ENCODE assay signal across 31 cellular contexts in genomic region chr10:17712053-17712452, GRCh38.
"Had no signal": no experiment of that assay in that cellular context is flagged by ENCODE, and none has a peak within 500 bp of the region (broad histone marks: within the 10 kb centered on the region; RNA-seq: fewer than 3 reads in every experiment).

No MANE protein-coding gene starts in this region.

- H3K27me3 ChIP-seq: heart left ventricle had no signal

- H3K9me3 Mint-ChIP-seq: activated CD4-positive, alpha-beta memory T cell treated with anti-CD3 and anti-CD28 coated beads for 36 hours; activated CD4-positive, alpha-beta T cell treated with anti-CD3 and anti-CD28 coated beads, Interleukin-2, amount 10 ng/mL, durations not matched to agents 24 days and 14 days; activated naive CD4-positive, alpha-beta T cell treated with anti-CD3 and anti-CD28 coated beads, Interleukin-2, amount 10 ng/mL, durations not matched to agents 7 days and 5 days; activated naive CD4-positive, alpha-beta T cell treated with anti-CD3 and anti-CD28 coated beads, Interleukin-2, amount 50 U/mL, for 72 hours; activated naive CD8-positive, alpha-beta T cell treated with anti-CD3 and anti-CD28 coated beads, Interleukin-2, amount 10 ng/mL, durations not matched to agents 7 days and 5 days; activated T-cell treated with anti-CD3 and anti-CD28 coated beads, Interleukin-2, amount 50 U/mL, for 24 hours; activated T-cell treated with anti-CD3 and anti-CD28 coated beads, Interleukin-2, amount 50 U/mL, for 72 hours; effector memory CD8-positive, alpha-beta T cell had no signal

- ATAC-seq: activated CD4-positive, alpha-beta T cell treated with anti-CD3 and anti-CD28 coated beads for 36 hours; activated CD8-positive, alpha-beta T cell treated with anti-CD3 and anti-CD28 coated beads, Interleukin-2, amount 10 ng/mL, durations not matched to agents 7 days and 5 days; activated naive CD4-positive, alpha-beta T cell treated with anti-CD3 and anti-CD28 coated beads, Interleukin-2, amount 50 U/mL, for 72 hours; activated T-cell treated with anti-CD3 and anti-CD28 coated beads, Interleukin-2, amount 50 U/mL, for 72 hours; effector memory CD8-positive, alpha-beta T cell; esophagus mucosa had no signal

- H3K4me3 Mint-ChIP-seq: activated CD4-positive, alpha-beta memory T cell treated with anti-CD3 and anti-CD28 coated beads for 36 hours; activated CD4-positive, alpha-beta T cell treated with anti-CD3 and anti-CD28 coated beads for 36 hours; activated CD4-positive, alpha-beta T cell treated with anti-CD3 and anti-CD28 coated beads, Interleukin-2, amount 10 ng/mL, durations not matched to agents 24 days and 14 days; activated CD8-positive, alpha-beta T cell treated with anti-CD3 and anti-CD28 coated beads, Interleukin-2, amount 10 ng/mL, durations not matched to agents 7 days and 5 days; activated naive CD4-positive, alpha-beta T cell treated with anti-CD3 and anti-CD28 coated beads, Interleukin-2, amount 10 ng/mL, durations not matched to agents 7 days and 5 days; activated naive CD8-positive, alpha-beta T cell treated with anti-CD3 and anti-CD28 coated beads, Interleukin-2, amount 10 ng/mL, durations not matched to agents 7 days and 5 days; activated T-cell treated with anti-CD3 and anti-CD28 coated beads, Interleukin-2, amount 50 U/mL, for 24 hours; activated T-cell treated with anti-CD3 and anti-CD28 coated beads, Interleukin-2, amount 50 U/mL, for 72 hours; effector memory CD8-positive, alpha-beta T cell had no signal

- H3K27ac Mint-ChIP-seq: activated CD4-positive, alpha-beta memory T cell treated with anti-CD3 and anti-CD28 coated beads for 36 hours; activated CD4-positive, alpha-beta T cell treated with anti-CD3 and anti-CD28 coated beads for 36 hours; activated CD4-positive, alpha-beta T cell treated with anti-CD3 and anti-CD28 coated beads, Interleukin-2, amount 10 ng/mL, durations not matched to agents 24 days and 14 days; activated naive CD4-positive, alpha-beta T cell treated with anti-CD3 and anti-CD28 coated beads, Interleukin-2, amount 10 ng/mL, durations not matched to agents 7 days and 5 days; activated naive CD8-positive, alpha-beta T cell treated with anti-CD3 and anti-CD28 coated beads, Interleukin-2, amount 10 ng/mL, durations not matched to agents 7 days and 5 days; activated T-cell treated with anti-CD3 and anti-CD28 coated beads, Interleukin-2, amount 50 U/mL, for 72 hours; effector memory CD8-positive, alpha-beta T cell had no signal

- FAIRE-seq: astrocyte, colon, endometrium, frontal cortex had no signal

- H3K27me3 Mint-ChIP-seq: activated CD4-positive, alpha-beta memory T cell treated with anti-CD3 and anti-CD28 coated beads for 36 hours; activated CD4-positive, alpha-beta T cell treated with anti-CD3 and anti-CD28 coated beads for 36 hours; activated CD4-positive, alpha-beta T cell treated with anti-CD3 and anti-CD28 coated beads, Interleukin-2, amount 10 ng/mL, durations not matched to agents 24 days and 14 days; activated naive CD4-positive, alpha-beta T cell treated with anti-CD3 and anti-CD28 coated beads, Interleukin-2, amount 10 ng/mL, durations not matched to agents 7 days and 5 days; activated naive CD8-positive, alpha-beta T cell treated with anti-CD3 and anti-CD28 coated beads, Interleukin-2, amount 10 ng/mL, durations not matched to agents 7 days and 5 days; activated T-cell treated with anti-CD3 and anti-CD28 coated beads, Interleukin-2, amount 50 U/mL, for 24 hours; effector memory CD8-positive, alpha-beta T cell had no signal

- H3K9me3 ChIP-seq: heart left ventricle had no signal

- H3K4me1 Mint-ChIP-seq: activated CD4-positive, alpha-beta T cell treated with anti-CD3 and anti-CD28 coated beads for 36 hours; activated CD4-positive, alpha-beta T cell treated with anti-CD3 and anti-CD28 coated beads, Interleukin-2, amount 10 ng/mL, durations not matched to agents 24 days and 14 days; activated naive CD4-positive, alpha-beta T cell treated with anti-CD3 and anti-CD28 coated beads, Interleukin-2, amount 10 ng/mL, durations not matched to agents 7 days and 5 days; activated naive CD8-positive, alpha-beta T cell treated with anti-CD3 and anti-CD28 coated beads, Interleukin-2, amount 10 ng/mL, durations not matched to agents 7 days and 5 days had no signal

- DNase-seq: activated CD4-positive, alpha-beta memory T cell treated with anti-CD3 and anti-CD28 coated beads for 36 hours; activated CD4-positive, alpha-beta T cell treated with anti-CD3 and anti-CD28 coated beads for 36 hours; activated CD4-positive, alpha-beta T cell treated with anti-CD3 and anti-CD28 coated beads, Interleukin-2, amount 10 ng/mL, durations not matched to agents 24 days and 14 days; activated CD4-positive, CD25-positive, alpha-beta regulatory T cell; activated CD4-positive, CD25-positive, alpha-beta regulatory T cell treated with anti-CD3 and anti-CD28 coated beads, Interleukin-2, amount 50 U/mL, for 72 hours; activated CD8-positive, alpha-beta memory T cell treated with anti-CD3 and anti-CD28 coated beads, Interleukin-2, amount 50 U/mL, for 48 hours; activated CD8-positive, alpha-beta T cell treated with anti-CD3 and anti-CD28 coated beads, Interleukin-2, amount 10 ng/mL, durations not matched to agents 7 days and 5 days; activated gamma-delta T cell; activated naive CD4-positive, alpha-beta T cell; activated naive CD4-positive, alpha-beta T cell treated with anti-CD3 and anti-CD28 coated beads, Interleukin-2, amount 10 ng/mL, durations not matched to agents 7 days and 5 days; activated naive CD8-positive, alpha-beta T cell treated with anti-CD3 and anti-CD28 coated beads, Interleukin-2, amount 10 ng/mL, durations not matched to agents 7 days and 5 days; activated T-cell treated with anti-CD3 and anti-CD28 coated beads for 4 hours; activated T-cell treated with anti-CD3 and anti-CD28 coated beads, Interleukin-2, amount 50 U/mL, for 24 hours; activated T-cell treated with anti-CD3 and anti-CD28 coated beads, Interleukin-2, amount 50 U/mL, for 72 hours; amniotic stem cell; anterior cingulate cortex; caudate nucleus; cortex of kidney; dermis blood vessel endothelial cell; effector CD4-positive, alpha-beta T cell; effector memory CD8-positive, alpha-beta T cell; foreskin fibroblast; glutamatergic neuron; heart left ventricle; T-helper 2 cell had no signal
